ENCODE assay signal across 23 cellular contexts in genomic region chr19:16922592-16922934, GRCh38. TPM values are rescaled to one million over a fixed set of nuclear protein-coding genes. Genes with fewer than 3 reads are reported as not detected.
"Had no signal": no experiment of that assay in that cellular context is flagged by ENCODE, and none has a peak within 500 bp of the region (broad histone marks: within the 10 kb centered on the region; RNA-seq: fewer than 3 reads in every experiment).

No MANE protein-coding gene starts in this region.

- DNase-seq: activated CD4-positive, alpha-beta T cell treated with anti-CD3 and anti-CD28 coated beads for 4 hours; activated CD8-positive, alpha-beta memory T cell treated with anti-CD3 and anti-CD28 coated beads, Interleukin-2, amount 50 U/mL, for 48 hours; activated CD8-positive, alpha-beta T cell treated with anti-CD3 and anti-CD28 coated beads for 36 hours; activated gamma-delta T cell; activated naive CD4-positive, alpha-beta T cell treated with anti-CD3 and anti-CD28 coated beads for 36 hours; activated T-cell treated with anti-CD3 and anti-CD28 coated beads, Interleukin-2, amount 50 U/mL, for 4 hours; adrenal gland; anterior cingulate cortex; caudate nucleus; MG63; MV-4-11; NCI-H1105; NCI-H1436; NCI-H1694 treated with DMSO at 0.1 percent for 48 hours; NCI-H2029 treated with DMSO at 0.1 percent for 48 hours; NCI-H510A treated with DMSO at 0.1 percent for 48 hours; NCI-H69; Peyer's patch; SHP77; SW 1271 had no signal

- H3K27me3 Mint-ChIP-seq: activated naive CD8-positive, alpha-beta T cell had no signal

- H3K9me3 ChIP-seq: adrenal gland, Peyer's patch had no signal

- H3K27ac Mint-ChIP-seq: activated CD8-positive, alpha-beta T cell treated with anti-CD3 and anti-CD28 coated beads for 36 hours; activated naive CD4-positive, alpha-beta T cell treated with anti-CD3 and anti-CD28 coated beads for 36 hours; activated naive CD8-positive, alpha-beta T cell had no signal

- ATAC-seq: activated CD4-positive, CD25-positive, alpha-beta regulatory T cell treated with anti-CD3 and anti-CD28 coated beads, Interleukin-2, amount 50 U/mL, for 24 hours; activated CD8-positive, alpha-beta T cell treated with anti-CD3 and anti-CD28 coated beads for 36 hours; activated T-cell treated with anti-CD3 and anti-CD28 coated beads, Interleukin-2, amount 50 U/mL, for 4 hours; SK-N-SH treated with all-trans-retinoic acid at 6 μM for 48 hours had no signal

- H3K4me3 Mint-ChIP-seq: activated CD8-positive, alpha-beta T cell treated with anti-CD3 and anti-CD28 coated beads for 36 hours; activated naive CD4-positive, alpha-beta T cell treated with anti-CD3 and anti-CD28 coated beads for 36 hours; activated naive CD8-positive, alpha-beta T cell; activated T-cell treated with anti-CD3 and anti-CD28 coated beads, Interleukin-2, amount 50 U/mL, for 4 hours had no signal

RNA-seq across cellular contexts. Expression of gene F2RL3, which starts 33.8 kb away (rescaled TPM):
- total RNA-seq: activated CD8-positive, alpha-beta T cell treated with anti-CD3 and anti-CD28 coated beads for 36 hours; activated naive CD4-positive, alpha-beta T cell treated with anti-CD3 and anti-CD28 coated beads for 36 hours had no signal
